Comparison of ENCODE assay signal across 8 cellular contexts in genomic region chr9:131502781-131503625, GRCh38. TPM values are rescaled to one million over a fixed set of nuclear protein-coding genes. Genes with fewer than 3 reads are reported as not detected.
A peak's percentile ranks its signal among the peaks of the same experiment; 100 is the strongest.
DNase-seq lines count a peak whose midpoint lies in the region; ATAC-seq and TF ChIP-seq lines count a peak whose summit lies in the region.

Gene POMT1 (plus strand): TSS chr9:131502918. CDS start chr9:131504219, 1,301 bp downstream.

- H3K9me3 ChIP-seq in KOPT-K1 (ENCODE audit: insufficient read depth, low read length, poor library complexity, severe bottlenecking), result no peaks in the 10 kb centered on the region

- peak within 1 kb of the TSS; percentile 94 for H3K4me3 Mint-ChIP-seq in natural killer cell treated with Interleukin-12 subunit alpha and Interleukin-12 subunit beta and Interleukin-15 and Interleukin-18, amount 100 ng/mL, for 72 hours

- peak; percentile 65 for DNase-seq in DMS114 treated with DMSO at 0.1 percent for 48 hours (lab: John Stamatoyannopoulos, UW; ENCODE audit: unreplicated experiment)
- peak; percentile 67 for DNase-seq in RPMI7951 (ENCODE audit: low read depth)
- DNase-seq in activated T-helper 9 cell treated with anti-CD3 and anti-CD28 coated beads, Interleukin-2, amount 50 U/mL, for 16 hours (ENCODE audit: low read depth), result peak; percentile 87
- DNase-seq in fibroblast of pulmonary artery (ENCODE audit: low read depth), result peak; percentile 82
- peak; percentile 89 for DNase-seq in natural killer cell treated with Interleukin-12 subunit alpha and Interleukin-12 subunit beta and Interleukin-15 and Interleukin-18, amount 100 ng/mL, for 72 hours (ENCODE audit: low spot score)
- DNase-seq in stimulated activated naive CD4-positive, alpha-beta T cell treated with Interleukin-2 at 50 U/mL for 16 hours (lab: John Stamatoyannopoulos, UW), result peak; percentile 87

- no peaks in the 10 kb centered on the region for H3K9me3 Mint-ChIP-seq in natural killer cell treated with Interleukin-12 subunit alpha and Interleukin-12 subunit beta and Interleukin-15 and Interleukin-18, amount 100 ng/mL, for 72 hours

- H3K27ac ChIP-seq in KOPT-K1 (ENCODE audit: low read depth, low read length, poor library complexity, severe bottlenecking), result peak within 1 kb of the TSS; percentile 79

- H3K4me3 ChIP-seq in fibroblast of pulmonary artery (replicated peaks; ENCODE audit: low read depth, low read length), result peak within 1 kb of the TSS; percentile 80

- H3K36me3 ChIP-seq in KOPT-K1 (ENCODE audit: insufficient read depth, low read length), result peaks cover 33% of the 10 kb centered on the region

- peak within 1 kb of the TSS; percentile 69 to 74 for H3K27ac Mint-ChIP-seq in natural killer cell treated with Interleukin-12 subunit alpha and Interleukin-12 subunit beta and Interleukin-15 and Interleukin-18, amount 100 ng/mL, for 72 hours

- peaks cover 38 to 43% of the 10 kb centered on the region in 2 donors for H3K4me1 Mint-ChIP-seq in natural killer cell treated with Interleukin-12 subunit alpha and Interleukin-12 subunit beta and Interleukin-15 and Interleukin-18, amount 100 ng/mL, for 72 hours (ENCODE audit: low read depth in 2 of 2)

- no peaks in the 10 kb centered on the region for H3K36me3 Mint-ChIP-seq in natural killer cell treated with Interleukin-12 subunit alpha and Interleukin-12 subunit beta and Interleukin-15 and Interleukin-18, amount 100 ng/mL, for 72 hours

- peaks cover 0 to 5% of the 10 kb centered on the region in 2 donors for H3K27me3 Mint-ChIP-seq in natural killer cell treated with Interleukin-12 subunit alpha and Interleukin-12 subunit beta and Interleukin-15 and Interleukin-18, amount 100 ng/mL, for 72 hours

- no peak for TF ChIP-seq CTCF in fibroblast of pulmonary artery (IDR thresholded peaks at IDR 0.05; ENCODE audit: low read length, missing control alignments)

- ATAC-seq in GM21723 (IDR thresholded peaks at IDR 0.05; ENCODE audit: unreplicated experiment), result peak; percentile 69
- peak; percentile 84 to 90 for ATAC-seq in natural killer cell treated with Interleukin-12 subunit alpha and Interleukin-12 subunit beta and Interleukin-15 and Interleukin-18, amount 100 ng/mL, for 72 hours

RNA-seq across cellular contexts. Expression of gene POMT1, which starts in this region (rescaled TPM):
- total RNA-seq in RPMI7951 (2014; rRNA removed; shearing (Covaris generic)), result 12.5 and 14.9 TPM in 2 replicates
- total RNA-seq in natural killer cell treated with Interleukin-12 subunit alpha and Interleukin-12 subunit beta and Interleukin-15 and Interleukin-18, amount 100 ng/mL, for 72 hours, result 10 to 100 TPM; 30.5 to 53.4 TPM

Comparison
In these comparisons a context has a peak if more than half of its experiments do, and no peak if none do; other contexts are left out.
1. Peak in every context shown above with its lines: DNase-seq, ATAC-seq, H3K4me3 ChIP-seq and H3K27ac ChIP-seq.